19 cellular contexts compared by ENCODE assay signal in the genomic region with DNA sequence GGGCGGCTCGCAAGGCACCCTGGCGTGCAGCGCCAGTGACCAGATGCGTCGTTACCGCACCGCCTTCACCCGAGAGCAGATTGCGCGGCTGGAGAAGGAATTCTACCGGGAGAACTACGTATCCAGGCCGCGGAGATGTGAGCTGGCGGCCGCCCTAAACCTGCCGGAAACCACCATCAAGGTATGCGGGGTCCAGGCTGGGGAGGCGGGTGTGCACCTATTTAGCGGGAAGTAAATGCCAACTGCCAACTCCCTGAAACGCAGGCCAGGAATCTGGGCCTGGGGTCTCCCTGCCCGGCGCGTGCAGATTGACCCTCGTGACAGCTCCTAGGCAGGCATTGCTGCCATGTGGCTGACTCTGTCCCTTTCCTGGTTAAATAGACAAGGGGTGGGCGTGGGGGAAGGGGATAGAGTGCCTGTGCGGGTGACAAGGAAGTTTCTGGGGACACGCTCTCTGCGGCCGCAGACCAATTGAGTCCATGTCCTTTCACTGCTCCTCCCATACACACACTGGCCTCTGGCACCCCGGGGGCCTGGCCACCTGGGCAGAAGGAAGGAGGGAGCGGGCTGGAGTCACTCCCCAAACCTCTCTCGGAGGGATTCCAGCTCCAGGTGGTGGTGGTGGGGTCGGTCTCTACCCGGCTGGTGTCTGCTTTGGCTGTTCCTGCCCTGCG. TPM values are rescaled to one million over a fixed set of nuclear protein-coding genes. Genes with fewer than 3 reads are reported as not detected.
DNase-seq lines count a peak whose midpoint lies in the region; ATAC-seq and TF ChIP-seq lines count a peak whose summit lies in the region.
"Had no signal": no experiment of that assay in that cellular context is flagged by ENCODE, and none has a peak within 500 bp of the region (broad histone marks: within the 10 kb centered on the region; RNA-seq: fewer than 3 reads in every experiment).

No MANE protein-coding gene starts in this region.

- no peaks in the 10 kb centered on the region; the same call in 2 of the 3 replicates for H3K9me3 Mint-ChIP-seq in GM23338
- H3K9me3 Mint-ChIP-seq: activated T-helper 17 cell treated with anti-CD3 and anti-CD28 coated beads, Interleukin-2, amount 50 U/mL, for 72 hours; CD4-positive, alpha-beta T cell; stimulated activated memory B cell treated with anti-CD40 and anti-IgM and Interleukin-4, amounts not matched to agents 10 μg/mL and 1 μg/mL and 100 μg/mL, for 72 hours; T-cell had no signal

- H3K9me2 ChIP-seq in GM23338 (ENCODE audit: insufficient read depth), result no peaks in the 10 kb centered on the region

- no peak overlapping the region for H3K27ac ChIP-seq in GM23338 (ENCODE audit: low read depth)
- no peak overlapping the region for H3K27ac ChIP-seq in body of pancreas
- H3K27ac ChIP-seq: prostate gland had no signal

- intact Hi-C loops in body of pancreas (cut with DNase I) (no loop called here), left colon (cut with DNase I, micrococcal nuclease) (no loop called here)

- DNase-seq in GM23338 (ENCODE audit: low spot score), result peak; percentile 58
- no peak for DNase-seq in body of pancreas
- no peak for DNase-seq in left colon
- DNase-seq in DMS153 treated with DMSO at 0.1 percent for 48 hours (lab: John Stamatoyannopoulos, UW; ENCODE audit: unreplicated experiment), result no peak
- DNase-seq: GDM1; HCEC 1CT; MV-4-11; stimulated activated CD4-positive, alpha-beta T cell treated with anti-CD3 and anti-CD28 coated beads, Interleukin-2, amount 100 ng/mL, for 48 hours; T-cell had no signal

- H3K9ac ChIP-seq in skeletal muscle satellite cell (ENCODE audit: low read depth, low read length), result no peak overlapping the region

- H3K27me3 ChIP-seq in GM23338 (ENCODE audit: insufficient read depth) (peaks cover 100% of the 10 kb centered on the region), body of pancreas (peaks cover 0 to 71% of the 10 kb centered on the region in 2 donors), skeletal muscle satellite cell (ENCODE audit: control insufficient read depth, insufficient read depth, low read length) (peaks cover 100% of the 10 kb centered on the region)

- H3K4me3 Mint-ChIP-seq in GM23338, result peak overlapping the region; percentile 53
- H3K4me3 Mint-ChIP-seq: activated T-helper 17 cell treated with anti-CD3 and anti-CD28 coated beads, Interleukin-2, amount 50 U/mL, for 72 hours; CD4-positive, alpha-beta T cell; stimulated activated memory B cell treated with anti-CD40 and anti-IgM and Interleukin-4, amounts not matched to agents 10 μg/mL and 1 μg/mL and 100 μg/mL, for 72 hours had no signal

- ATAC-seq in GM23338, result peak; percentile 1
- ATAC-seq in body of pancreas, result peak; percentile 23
- ATAC-seq in left colon, result peak; percentile 14
- no peak for ATAC-seq in GM19463 (IDR thresholded peaks at IDR 0.05; ENCODE audit: unreplicated experiment)
- no peak for ATAC-seq in HG03469 (IDR thresholded peaks at IDR 0.05; ENCODE audit: unreplicated experiment)
- ATAC-seq: activated T-helper 17 cell treated with anti-CD3 and anti-CD28 coated beads, Interleukin-2, amount 50 U/mL, for 72 hours; stimulated activated memory B cell treated with anti-CD40 and anti-IgM and Interleukin-4, amounts not matched to agents 10 μg/mL and 1 μg/mL and 100 μg/mL, for 72 hours had no signal

- peaks cover 49% of the 10 kb centered on the region for H4K20me1 ChIP-seq in GM23338 (replicated peaks; ENCODE audit: insufficient read depth)

- H3K4me2 ChIP-seq in GM23338 (peak overlapping the region; percentile 75), skeletal muscle satellite cell (ENCODE audit: low read length) (peak overlapping the region; percentile 75)

- peaks cover 53% of the 10 kb centered on the region for H3F3A ChIP-seq in GM23338 (replicated peaks; ENCODE audit: low read depth)

- H3K36me3 ChIP-seq in GM23338 (ENCODE audit: insufficient read depth), result no peaks in the 10 kb centered on the region
- no peaks in the 10 kb centered on the region for H3K36me3 ChIP-seq in body of pancreas (replicated peaks in 1 of 2; ENCODE audit: insufficient read depth in 1 of 2, low read depth in 2 of 2)
- no peaks in the 10 kb centered on the region for H3K36me3 ChIP-seq in skeletal muscle satellite cell (ENCODE audit: insufficient read depth, low read length)
- H3K36me3 ChIP-seq: prostate gland had no signal

- no peak overlapping the region for H3K27ac Mint-ChIP-seq in GM23338
- H3K27ac Mint-ChIP-seq: activated T-helper 17 cell treated with anti-CD3 and anti-CD28 coated beads, Interleukin-2, amount 50 U/mL, for 72 hours; CD4-positive, alpha-beta T cell; stimulated activated memory B cell treated with anti-CD40 and anti-IgM and Interleukin-4, amounts not matched to agents 10 μg/mL and 1 μg/mL and 100 μg/mL, for 72 hours; T-cell had no signal

- no peaks in the 10 kb centered on the region for H3K79me2 ChIP-seq in GM23338 (replicated peaks; ENCODE audit: insufficient read depth)

- H3K4me1 ChIP-seq in GM23338 (ENCODE audit: insufficient read depth) (peaks cover 63% of the 10 kb centered on the region), body of pancreas (peaks cover 33% of the 10 kb centered on the region), skeletal muscle satellite cell (ENCODE audit: control insufficient read depth, insufficient read depth, low read length) (peaks cover 22% of the 10 kb centered on the region)

- no peaks in the 10 kb centered on the region for H3K36me3 Mint-ChIP-seq in GM23338 (ENCODE audit: low read depth)
- H3K36me3 Mint-ChIP-seq: stimulated activated memory B cell treated with anti-CD40 and anti-IgM and Interleukin-4, amounts not matched to agents 10 μg/mL and 1 μg/mL and 100 μg/mL, for 72 hours; T-cell had no signal

- H3K4me3 ChIP-seq in GM23338 (peak overlapping the region; percentile 47), body of pancreas (no peak overlapping the region), skeletal muscle satellite cell (ENCODE audit: low read length) (no peak overlapping the region)
- H3K4me3 ChIP-seq: prostate gland had no signal

- peaks cover 49% of the 10 kb centered on the region for H3K4me1 Mint-ChIP-seq in GM23338

- TF ChIP-seq POLR2A in body of pancreas (IDR thresholded peaks at IDR 0.05), result no peak

- no peak overlapping the region; the same call in 1 of the 2 replicates for H2AFZ ChIP-seq in GM23338

- peaks cover 99% of the 10 kb centered on the region for H3K27me3 Mint-ChIP-seq in GM23338 (ENCODE audit: insufficient read depth, low read depth, poor library complexity)

- no peak for TF ChIP-seq CTCF in GM23338 (conservative IDR thresholded peaks at IDR 0.05; ENCODE audit: low read depth in 2 of 2)
- no peak for TF ChIP-seq CTCF in body of pancreas (IDR thresholded peaks at IDR 0.05)

- 7 to 14% methylated on average over 9 to 37 of the region's 37 CpGs for WGBS in body of pancreas, 2 donors

- H3K9me3 ChIP-seq in body of pancreas (no peaks in the 10 kb centered on the region), skeletal muscle satellite cell (replicated peaks; ENCODE audit: low read length) (no peaks in the 10 kb centered on the region)
- H3K9me3 ChIP-seq: prostate gland had no signal

TF ChIP-seq in GM23338, 12 proteins besides CTCF, POLR2A, EP300 and RAD21:
- TF ChIP-seq EZH2phosphoT487 (IDR thresholded peaks at IDR 0.05; ENCODE audit: unreplicated experiment), result peak; percentile 22
- TF ChIP-seq JUNB (IDR thresholded peaks at IDR 0.05; ENCODE audit: unreplicated experiment), result no peak
- TF ChIP-seq EZH2 (IDR thresholded peaks at IDR 0.05; ENCODE audit: low read depth, unreplicated experiment), result peak; percentile 88
- no peak for TF ChIP-seq NANOG (IDR thresholded peaks at IDR 0.05; ENCODE audit: borderline replicate concordance)
- no peak for TF ChIP-seq REST (IDR thresholded peaks at IDR 0.05; ENCODE audit: unreplicated experiment)

RNA-seq across cellular contexts. Expression of gene EVX1, which starts 2.7 kb away (rescaled TPM):
- not detected in 2 replicates for total RNA-seq in GM23338 (2014; rRNA removed; shearing (Covaris generic))
- not detected in 2 replicates for polyA plus RNA-seq in GM23338 (2016; fragmentation: Nextera tagmentation; extraction: Ambion mirVana)
- total RNA-seq in body of pancreas, result not detected
- total RNA-seq in left colon, result under 1 TPM; 0.82 to 0.87 TPM
- not detected in 2 replicates for total RNA-seq in skeletal muscle satellite cell (2012; rRNA removed)
- total RNA-seq: activated T-helper 17 cell treated with anti-CD3 and anti-CD28 coated beads, Interleukin-2, amount 50 U/mL, for 72 hours; astrocyte; lower leg skin; OCI-LY7 had no signal

RNA-seq across cellular contexts. Expression of gene HOXA13, which starts 45.4 kb away (rescaled TPM):
- not detected in 2 replicates for total RNA-seq in GM23338 (2014; rRNA removed; shearing (Covaris generic))
- not detected in 2 replicates for polyA plus RNA-seq in GM23338 (2016; fragmentation: Nextera tagmentation; extraction: Ambion mirVana)
- total RNA-seq in body of pancreas (not detected), left colon (10 to 100 TPM; 35.2 to 39.4 TPM)
- 0.22 TPM in 1 of 2 replicates, not detected in the other for total RNA-seq in skeletal muscle satellite cell (2012; rRNA removed)
- total RNA-seq: activated T-helper 17 cell treated with anti-CD3 and anti-CD28 coated beads, Interleukin-2, amount 50 U/mL, for 72 hours; astrocyte; CD4-positive, alpha-beta T cell; T-cell had no signal

Comparison
In these comparisons a context has a peak if more than half of its experiments do, and no peak if none do; other contexts are left out.
1. ATAC-seq: peak in GM23338 (single experiment), body of pancreas (single experiment) and left colon (single experiment); none in GM19463 (single experiment) and HG03469 (single experiment).
2. RNA of gene HOXA13, which starts 45.4 kb away (total RNA-seq): 35.2 to 39.4 TPM in left colon; not detected in GM23338 and not detected in body of pancreas; every median in the first group is over 10 times any median in the second.